In the genomic region with DNA sequence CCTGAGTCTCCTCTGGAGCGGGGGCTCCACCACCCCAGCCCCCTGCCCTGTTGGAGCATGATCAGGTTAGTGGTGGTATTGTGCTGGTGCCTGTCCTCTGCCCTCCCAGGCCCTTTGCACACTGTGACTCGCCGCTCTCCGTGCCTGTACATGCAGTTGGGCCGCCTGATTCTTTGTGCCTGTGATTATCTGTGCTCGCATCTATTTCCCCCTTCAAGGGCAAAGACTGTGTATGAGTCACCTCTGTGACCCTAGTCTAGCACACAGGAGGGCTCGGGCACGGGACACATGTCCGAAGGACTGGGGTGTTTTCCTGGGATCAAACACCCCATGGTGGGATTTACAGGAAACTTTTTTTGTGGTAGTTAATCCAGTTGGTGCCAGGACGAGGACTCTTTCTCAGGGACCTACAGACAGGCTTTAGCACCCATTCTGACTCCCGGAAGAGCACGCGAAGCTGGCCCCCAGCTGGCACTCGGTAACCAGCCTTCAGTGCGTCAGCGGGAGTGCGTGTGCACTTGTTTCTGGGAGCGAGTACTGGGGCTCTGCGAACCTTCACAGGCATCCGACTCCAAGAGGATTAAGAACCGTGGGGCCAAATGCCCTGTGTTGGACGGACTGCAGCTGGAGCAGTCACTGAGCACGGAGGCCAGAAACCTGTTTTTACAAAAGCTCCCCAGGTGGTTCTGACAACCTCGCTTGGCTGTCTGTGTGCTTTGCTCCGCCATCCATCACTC, we compare ENCODE assay signal across 10 cellular contexts. TPM values are rescaled to one million over a fixed set of nuclear protein-coding genes. Genes with fewer than 3 reads are reported as not detected.
DNase-seq lines count a peak whose midpoint lies in the region; ATAC-seq, FAIRE-seq and TF ChIP-seq lines count a peak whose summit lies in the region.
"Had no signal": no experiment of that assay in that cellular context is flagged by ENCODE, and none has a peak within 500 bp of the region (broad histone marks: within the 10 kb centered on the region; RNA-seq: fewer than 3 reads in every experiment).

No MANE protein-coding gene starts in this region.

- no peak for FAIRE-seq in HepG2 (lab: Jason Lieb, UNC)
- FAIRE-seq: colon had no signal

- peak overlapping the region; percentile 85 for H3K4me2 ChIP-seq in HepG2 (ENCODE audit: low read depth, low read length)

- H3K36me3 ChIP-seq in HepG2 (replicated peaks in 1 of 2; ENCODE audit: control insufficient read depth in 1 of 2, insufficient read depth in 2 of 2, low read length in 2 of 2) (peaks cover 0 to 5% of the 10 kb centered on the region in 2 experiments; a peak in 3 of 5 replicates), right lobe of liver (no peaks in the 10 kb centered on the region), mucosa of stomach (ENCODE audit: control insufficient read depth, insufficient read depth, low read length) (no peaks in the 10 kb centered on the region), vagina (no peaks in the 10 kb centered on the region)
- H3K36me3 ChIP-seq: sigmoid colon had no signal

- no peaks in the 10 kb centered on the region for H3K27me3 ChIP-seq in HepG2 (ENCODE audit: control insufficient read depth in 1 of 2, insufficient read depth in 2 of 2, low read length in 2 of 2)
- no peaks in the 10 kb centered on the region for H3K27me3 ChIP-seq in right lobe of liver
- no peaks in the 10 kb centered on the region for H3K27me3 ChIP-seq in mucosa of stomach (ENCODE audit: control insufficient read depth, insufficient read depth, low read length)
- H3K27me3 ChIP-seq in vagina: no peaks in the 10 kb centered on the region
- H3K27me3 ChIP-seq: sigmoid colon had no signal

- TF ChIP-seq EP300 in HepG2 (IDR thresholded peaks at IDR 0.05; ENCODE audit: low read depth in 2 of 2, low read length in 2 of 2) (peak in 1 of 2 experiments; percentile 10; a peak in 1 of 4 replicates), HepG2 (CRISPR knock-in tag; IDR thresholded peaks at IDR 0.05; ENCODE audit: borderline replicate concordance) (no peak)

- H3K27ac ChIP-seq in HepG2 (ENCODE audit: extremely low read length, insufficient read depth, low read length) (peak overlapping the region; percentile 74), right lobe of liver (no peak overlapping the region), vagina (peak overlapping the region; percentile 88)

- WGBS in HepG2 (ENCODE audit: low lambda C conversion rate): 67% methylated on average over 7 of the region's 25 CpGs
- WGBS in right lobe of liver (ENCODE audit: insufficient coverage, low coverage, low lambda C conversion rate, missing lambda C conversion rate): 83% methylated on average over 3 of the region's 25 CpGs

- TF ChIP-seq RAD21 in HepG2 (CRISPR knock-in tag; IDR thresholded peaks at IDR 0.05): no peak

- H3K9ac ChIP-seq in HepG2 (ENCODE audit: insufficient read depth, low read depth, low read length) (peak overlapping the region; percentile 69), mucosa of stomach (ENCODE audit: low read length) (peak overlapping the region; percentile 40)

- H3K79me2 ChIP-seq in HepG2 (ENCODE audit: insufficient read depth, low read length): peaks cover 98% of the 10 kb centered on the region

- peak overlapping the region in 2 of 3 experiments; percentile 6 to 58; a peak in 3 of 6 replicates for H3K4me3 ChIP-seq in HepG2 (replicated peaks in 1 of 3; ENCODE audit: insufficient read depth in 1 of 3, low read depth in 2 of 3, low read length in 3 of 3)
- H3K4me3 ChIP-seq in right lobe of liver: no peak overlapping the region
- H3K4me3 ChIP-seq in mucosa of stomach (ENCODE audit: low read length): no peak overlapping the region
- H3K4me3 ChIP-seq in vagina: no peak overlapping the region
- H3K4me3 ChIP-seq: sigmoid colon had no signal

- H4K20me1 ChIP-seq in HepG2 (ENCODE audit: insufficient read depth, low read length): peaks cover 18% of the 10 kb centered on the region

- TF ChIP-seq POLR2A in HepG2 (IDR thresholded peaks at IDR 0.05; ENCODE audit: insufficient read depth in 1 of 2, low read depth in 2 of 2, low read length in 2 of 2) (no peak), right lobe of liver (IDR thresholded peaks at IDR 0.05) (no peak), vagina (IDR thresholded peaks at IDR 0.05) (no peak)

- intact Hi-C loops in HepG2 (cut with micrococcal nuclease; ENCODE audit: unreplicated experiment): no loop called here
- intact Hi-C loops in right lobe of liver (cut with DNase I): no loop called here
- intact Hi-C loops in vagina (cut with DNase I): no loop called here

- peak; percentile 72 for DNase-seq in HepG2 (ENCODE audit: low spot score)
- DNase-seq in right lobe of liver: no peak
- peak; percentile 32 for DNase-seq in dermis blood vessel endothelial cell
- DNase-seq in vagina (ENCODE audit: extremely low spot score in 2 of 2): no peak
- no peak for DNase-seq in inferior parietal cortex (ENCODE audit: extremely low spot score)
- DNase-seq in T1000 (lab: John Stamatoyannopoulos, UW): no peak
- no peak for DNase-seq in NCI-H1092 (lab: John Stamatoyannopoulos, UW)
- DNase-seq: sigmoid colon had no signal

- H3K9me3 ChIP-seq in HepG2 (ENCODE audit: low read length): no peaks in the 10 kb centered on the region
- H3K9me3 ChIP-seq in right lobe of liver: no peaks in the 10 kb centered on the region
- H3K9me3 ChIP-seq in mucosa of stomach (ENCODE audit: control insufficient read depth, low read length): no peaks in the 10 kb centered on the region
- no peaks in the 10 kb centered on the region for H3K9me3 ChIP-seq in vagina
- H3K9me3 ChIP-seq: sigmoid colon had no signal

- H3K4me1 ChIP-seq in HepG2 (ENCODE audit: insufficient read depth, low read length) (peaks cover 100% of the 10 kb centered on the region), right lobe of liver (peaks cover 0 to 12% (median 0%) of the 10 kb centered on the region in 4 donors), mucosa of stomach (ENCODE audit: control insufficient read depth, insufficient read depth, low read length) (peaks cover 98% of the 10 kb centered on the region), vagina (peaks cover 100% of the 10 kb centered on the region)

- in situ Hi-C loops in HepG2 (cut with HindIII; ENCODE audit: extremely low pct_ligation_motif_present, low pct_unique_long_range_greater_than_20kb): no loop called here

- CTCF ChIA-PET in HepG2 (lab: Yijun Ruan, JAX; ENCODE audit: low intra/inter-chr PET ratio, low total read pairs): no interaction called here

- POLR2A ChIA-PET in HepG2 (lab: Yijun Ruan, JAX): interaction anchor here (1.0 to 3.2 kb wide), 3 partner anchors 18 to 79 kb away, joined by 3 to 13 read pairs (median 11); a partner anchor contains a TSS

- ATAC-seq in HepG2 (peak; percentile 8), right lobe of liver (no peak)

- no TSS peak for BruUV-seq in HepG2 (replicated peaks; lab: Mats Ljungman, UMichigan)

- TF ChIP-seq CTCF in HepG2 (CRISPR knock-in tag; IDR thresholded peaks at IDR 0.05): no peak
- no peak for TF ChIP-seq CTCF in right lobe of liver (IDR thresholded peaks at IDR 0.05)
- TF ChIP-seq CTCF in vagina (IDR thresholded peaks at IDR 0.05): no peak

- H2AFZ ChIP-seq in HepG2 (ENCODE audit: low read length): no peak overlapping the region

RNA-seq across cellular contexts. Expression of a gene that starts 6.7 kb away (rescaled TPM):
- total RNA-seq in HepG2 (2016; rRNA removed; fragmentation: Illumina TruSeq; extraction: Trizol): 9.2 and 14.3 TPM in 2 replicates
- 6.7 and 9.0 TPM in 2 replicates for total RNA-seq in HepG2 (2016; cell fraction: cytosol; rRNA removed; fragmentation: Illumina TruSeq; extraction: Trizol; ENCODE audit: low read depth)
- 7.3 and 15.4 TPM in 2 replicates for total RNA-seq in HepG2 (2016; cell fraction: insoluble cytoplasmic fraction; rRNA removed; fragmentation: Illumina TruSeq; extraction: Trizol)
- total RNA-seq in HepG2 (2016; cell fraction: membrane; rRNA removed; fragmentation: Illumina TruSeq; extraction: Trizol): 14.2 and 14.9 TPM in 2 replicates
- total RNA-seq in HepG2 (2016; cell fraction: nucleus; rRNA removed; fragmentation: Illumina TruSeq; extraction: Trizol): 12.9 and 14.6 TPM in 2 replicates
- polyA plus RNA-seq in HepG2 (2011; rRNA removed): 9.0 and 13.9 TPM in 2 replicates
- polyA plus RNA-seq in HepG2 (2011; cell fraction: cytosol; rRNA removed): 7.3 and 11.2 TPM in 2 replicates
- polyA plus RNA-seq in HepG2 (2011; cell fraction: nucleus; rRNA removed): 51.9 and 57.4 TPM in 2 replicates
- 9.6 and 15.6 TPM in 2 replicates for polyA plus RNA-seq in HepG2 (2012)
- 3.7 and 4.8 TPM in 2 replicates for polyA plus RNA-seq in HepG2 (2016; cell fraction: cytosol; fragmentation: Illumina TruSeq; extraction: Trizol; ENCODE audit: low read depth)
- polyA plus RNA-seq in HepG2 (2016; cell fraction: insoluble cytoplasmic fraction; fragmentation: Illumina TruSeq; extraction: Trizol; ENCODE audit: low read depth): 8.4 and 10.5 TPM in 2 replicates
- 7.2 and 9.9 TPM in 2 replicates for polyA plus RNA-seq in HepG2 (2016; cell fraction: membrane; fragmentation: Illumina TruSeq; extraction: Trizol; ENCODE audit: low read depth)
- 30.3 and 31.0 TPM in 2 replicates for polyA plus RNA-seq in HepG2 (2016; cell fraction: nucleus; fragmentation: Illumina TruSeq; extraction: Trizol; ENCODE audit: insufficient read depth, low read depth)
- 11.1 and 11.5 TPM in 2 replicates for polyA minus RNA-seq in HepG2 (2011; rRNA and poly(A)+ RNA removed; ENCODE audit: low replicate concordance)
- 4.2 and 5.6 TPM in 2 replicates for polyA minus RNA-seq in HepG2 (2011; cell fraction: cytosol; rRNA and poly(A)+ RNA removed)
- 11.2 and 12.4 TPM in 2 replicates for polyA minus RNA-seq in HepG2 (2011; cell fraction: nucleus; rRNA and poly(A)+ RNA removed)
- total RNA-seq in right lobe of liver: 10 to 100 TPM; 10.1 to 14.3 (median 11.0) TPM
- 31.1 and 39.7 TPM in 2 replicates for total RNA-seq in dermis blood vessel endothelial cell
- 23.8 TPM for total RNA-seq in vagina

RNA-seq across cellular contexts. Expression of a gene that starts 20.6 kb away (rescaled TPM):
- total RNA-seq in HepG2 (2016; rRNA removed; fragmentation: Illumina TruSeq; extraction: Trizol) (30.6 and 42.0 TPM in 2 replicates), right lobe of liver (10 to 100 TPM; 10.9 to 27.5 (median 14.0) TPM), dermis blood vessel endothelial cell (25.5 and 33.2 TPM in 2 replicates), vagina (42.0 TPM)
- 15.7 and 22.3 TPM in 2 replicates for total RNA-seq in HepG2 (2016; cell fraction: cytosol; rRNA removed; fragmentation: Illumina TruSeq; extraction: Trizol; ENCODE audit: low read depth)
- 34.9 and 39.3 TPM in 2 replicates for total RNA-seq in HepG2 (2016; cell fraction: insoluble cytoplasmic fraction; rRNA removed; fragmentation: Illumina TruSeq; extraction: Trizol)
- 28.5 and 42.7 TPM in 2 replicates for total RNA-seq in HepG2 (2016; cell fraction: membrane; rRNA removed; fragmentation: Illumina TruSeq; extraction: Trizol)
- total RNA-seq in HepG2 (2016; cell fraction: nucleus; rRNA removed; fragmentation: Illumina TruSeq; extraction: Trizol): 13.0 and 14.5 TPM in 2 replicates
- 22.2 and 24.1 TPM in 2 replicates for polyA plus RNA-seq in HepG2 (2011; rRNA removed)
- polyA plus RNA-seq in HepG2 (2011; cell fraction: cytosol; rRNA removed): 22.8 and 32.6 TPM in 2 replicates
- 31.3 and 38.6 TPM in 2 replicates for polyA plus RNA-seq in HepG2 (2011; cell fraction: nucleus; rRNA removed)
- polyA plus RNA-seq in HepG2 (2012): 22.7 and 23.7 TPM in 2 replicates
- 28.4 and 37.8 TPM in 2 replicates for polyA plus RNA-seq in HepG2 (2016; cell fraction: cytosol; fragmentation: Illumina TruSeq; extraction: Trizol; ENCODE audit: low read depth)
- polyA plus RNA-seq in HepG2 (2016; cell fraction: insoluble cytoplasmic fraction; fragmentation: Illumina TruSeq; extraction: Trizol; ENCODE audit: low read depth): 62.1 and 65.3 TPM in 2 replicates
- polyA plus RNA-seq in HepG2 (2016; cell fraction: membrane; fragmentation: Illumina TruSeq; extraction: Trizol; ENCODE audit: low read depth): 40.2 and 48.8 TPM in 2 replicates
- polyA plus RNA-seq in HepG2 (2016; cell fraction: nucleus; fragmentation: Illumina TruSeq; extraction: Trizol; ENCODE audit: insufficient read depth, low read depth): 33.1 and 40.0 TPM in 2 replicates
- 20.1 and 20.5 TPM in 2 replicates for polyA minus RNA-seq in HepG2 (2011; rRNA and poly(A)+ RNA removed; ENCODE audit: low replicate concordance)
- polyA minus RNA-seq in HepG2 (2011; cell fraction: cytosol; rRNA and poly(A)+ RNA removed): 12.5 and 19.8 TPM in 2 replicates
- polyA minus RNA-seq in HepG2 (2011; cell fraction: nucleus; rRNA and poly(A)+ RNA removed): 7.9 and 9.2 TPM in 2 replicates

RNA-seq across cellular contexts. Expression of a gene that starts 23.4 kb away (rescaled TPM):
- total RNA-seq in HepG2 (2016; rRNA removed; fragmentation: Illumina TruSeq; extraction: Trizol) (0.62 and 0.63 TPM in 2 replicates), right lobe of liver (under 1 TPM in 5 of 6 experiments, not detected in 1; 0.16 to 0.47 (median 0.35) TPM), dermis blood vessel endothelial cell (0.17 and 0.51 TPM in 2 replicates), vagina (5.6 TPM)
- 0.71 and 0.97 TPM in 2 replicates for total RNA-seq in HepG2 (2016; cell fraction: cytosol; rRNA removed; fragmentation: Illumina TruSeq; extraction: Trizol; ENCODE audit: low read depth)
- 0.43 and 0.91 TPM in 2 replicates for total RNA-seq in HepG2 (2016; cell fraction: insoluble cytoplasmic fraction; rRNA removed; fragmentation: Illumina TruSeq; extraction: Trizol)
- 1.4 and 1.9 TPM in 2 replicates for total RNA-seq in HepG2 (2016; cell fraction: membrane; rRNA removed; fragmentation: Illumina TruSeq; extraction: Trizol)
- 0.62 and 0.72 TPM in 2 replicates for total RNA-seq in HepG2 (2016; cell fraction: nucleus; rRNA removed; fragmentation: Illumina TruSeq; extraction: Trizol)
- polyA plus RNA-seq in HepG2 (2011; rRNA removed): 0.26 and 0.39 TPM in 2 replicates
- 0.15 and 0.32 TPM in 2 replicates for polyA plus RNA-seq in HepG2 (2011; cell fraction: cytosol; rRNA removed)
- polyA plus RNA-seq in HepG2 (2011; cell fraction: nucleus; rRNA removed): 1.2 and 1.3 TPM in 2 replicates
- polyA plus RNA-seq in HepG2 (2012): 1.2 and 1.5 TPM in 2 replicates
- 1.3 TPM in 2 replicates for polyA plus RNA-seq in HepG2 (2016; cell fraction: cytosol; fragmentation: Illumina TruSeq; extraction: Trizol; ENCODE audit: low read depth)
- 2.2 and 2.9 TPM in 2 replicates for polyA plus RNA-seq in HepG2 (2016; cell fraction: insoluble cytoplasmic fraction; fragmentation: Illumina TruSeq; extraction: Trizol; ENCODE audit: low read depth)
- 1.2 and 1.5 TPM in 2 replicates for polyA plus RNA-seq in HepG2 (2016; cell fraction: membrane; fragmentation: Illumina TruSeq; extraction: Trizol; ENCODE audit: low read depth)
- 2.3 and 4.7 TPM in 2 replicates for polyA plus RNA-seq in HepG2 (2016; cell fraction: nucleus; fragmentation: Illumina TruSeq; extraction: Trizol; ENCODE audit: insufficient read depth, low read depth)
- polyA minus RNA-seq in HepG2 (2011; rRNA and poly(A)+ RNA removed; ENCODE audit: low replicate concordance): 0.47 and 0.64 TPM in 2 replicates
- polyA minus RNA-seq in HepG2 (2011; cell fraction: cytosol; rRNA and poly(A)+ RNA removed): 1.2 and 2.5 TPM in 2 replicates
- 0.37 and 0.39 TPM in 2 replicates for polyA minus RNA-seq in HepG2 (2011; cell fraction: nucleus; rRNA and poly(A)+ RNA removed)

Comparison
In these comparisons a context has a peak if more than half of its experiments do, and no peak if none do; other contexts are left out.
1. DNase-seq: peak in HepG2 (single experiment) and dermis blood vessel endothelial cell (single experiment); none in right lobe of liver (0 of 3), vagina (0 of 2), inferior parietal cortex (single experiment), T1000 (single experiment) and NCI-H1092 (single experiment).
2. H3K27ac ChIP-seq: peak in HepG2 (single experiment) and vagina (single experiment); none in right lobe of liver (0 of 3).
3. H3K4me3 ChIP-seq: peak in HepG2 (2 of 3); none in right lobe of liver (0 of 3), mucosa of stomach (single experiment) and vagina (0 of 2).